1 cellular context compared by ENCODE assay signal in the genomic region with DNA sequence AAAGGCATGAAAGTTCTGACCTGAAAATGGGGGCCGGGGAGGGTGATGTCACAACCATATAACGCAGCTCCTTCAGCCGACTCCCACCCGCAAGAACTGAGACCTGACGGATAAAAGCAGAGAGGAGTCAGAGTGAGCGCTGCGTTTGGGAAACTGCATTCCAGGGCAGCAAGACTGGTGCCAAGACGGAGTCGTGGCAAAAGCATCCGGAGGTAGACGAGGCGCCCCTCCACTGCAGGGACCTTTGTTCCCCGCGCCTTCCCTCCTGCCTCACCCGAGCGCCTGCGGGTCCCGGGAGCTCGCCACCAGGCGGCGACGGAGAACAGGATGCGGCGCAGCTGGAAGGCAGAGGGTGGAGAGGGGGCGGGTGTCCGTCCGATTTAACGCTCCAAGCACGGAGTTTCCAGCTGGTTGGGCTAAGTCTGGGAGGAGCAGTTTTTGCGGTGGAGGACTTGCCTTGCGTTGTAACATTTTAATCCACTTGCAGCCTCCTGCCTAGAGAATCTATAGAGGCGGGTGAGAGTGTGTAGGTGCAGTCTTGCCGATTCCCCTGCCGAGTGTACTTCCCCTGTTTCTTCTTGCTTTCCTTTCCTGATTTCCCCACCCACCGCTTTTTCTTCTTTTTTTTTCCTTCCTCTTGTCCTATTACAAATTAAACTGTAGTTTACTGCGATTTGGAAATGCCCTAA.
TF ChIP-seq lines count a peak whose summit lies in the region.

No MANE protein-coding gene starts in this region.

TF ChIP-seq in HEK293, 187 proteins besides CTCF, POLR2A, EP300 and RAD21 (continued from another document and continues in another):
- TF ChIP-seq TSHZ1 (tag by site-specific recombination; IDR thresholded peaks at IDR 0.05; ENCODE audit: borderline replicate concordance): peak; percentile 54; the same call in 1 of the 2 replicates
- TF ChIP-seq ZNF16 (tag by site-specific recombination; IDR thresholded peaks at IDR 0.05; ENCODE audit: low read depth): no peak
- TF ChIP-seq ZNF155 (tag by site-specific recombination; IDR thresholded peaks at IDR 0.05): no peak
- TF ChIP-seq GLI2 (tag by site-specific recombination; IDR thresholded peaks at IDR 0.05; ENCODE audit: borderline replicate concordance, low read depth): no peak
- TF ChIP-seq GLI4 (tag by site-specific recombination; IDR thresholded peaks at IDR 0.05): no peak
- TF ChIP-seq ZNF626 (tag by site-specific recombination; IDR thresholded peaks at IDR 0.05): no peak
- peak; percentile 47 for TF ChIP-seq GLIS1 (tag by site-specific recombination; IDR thresholded peaks at IDR 0.05)
- TF ChIP-seq ZNF521 (tag by site-specific recombination; IDR thresholded peaks at IDR 0.05): no peak
- TF ChIP-seq, protein P1, sequence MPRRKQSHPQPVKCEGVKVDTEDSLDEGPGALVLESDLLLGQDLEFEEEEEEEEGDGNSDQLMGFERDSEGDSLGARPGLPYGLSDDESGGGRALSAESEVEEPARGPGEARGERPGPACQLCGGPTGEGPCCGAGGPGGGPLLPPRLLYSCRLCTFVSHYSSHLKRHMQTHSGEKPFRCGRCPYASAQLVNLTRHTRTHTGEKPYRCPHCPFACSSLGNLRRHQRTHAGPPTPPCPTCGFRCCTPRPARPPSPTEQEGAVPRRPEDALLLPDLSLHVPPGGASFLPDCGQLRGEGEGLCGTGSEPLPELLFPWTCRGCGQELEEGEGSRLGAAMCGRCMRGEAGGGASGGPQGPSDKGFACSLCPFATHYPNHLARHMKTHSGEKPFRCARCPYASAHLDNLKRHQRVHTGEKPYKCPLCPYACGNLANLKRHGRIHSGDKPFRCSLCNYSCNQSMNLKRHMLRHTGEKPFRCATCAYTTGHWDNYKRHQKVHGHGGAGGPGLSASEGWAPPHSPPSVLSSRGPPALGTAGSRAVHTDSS (tag by site-specific recombination; IDR thresholded peaks at IDR 0.05): 0 out of 2 replicates have a peak, but pooled peaks have one; percentile 23
- TF ChIP-seq REPIN1 (tag by site-specific recombination; IDR thresholded peaks at IDR 0.05; ENCODE audit: low read depth): no peak
- TF ChIP-seq HOXD13 (CRISPR knock-in tag; IDR thresholded peaks at IDR 0.05; ENCODE audit: borderline replicate concordance): no peak
- peak; percentile 81 for TF ChIP-seq PRDM10 (tag by site-specific recombination; IDR thresholded peaks at IDR 0.05)
- TF ChIP-seq ZBTB7A (tag by site-specific recombination; IDR thresholded peaks at IDR 0.05; ENCODE audit: low read depth): peak; percentile 55; the same call in 1 of the 2 replicates
- TF ChIP-seq ZBTB17 (tag by site-specific recombination; IDR thresholded peaks at IDR 0.05): peak; percentile 83
- no peak for TF ChIP-seq ZNF146 (tag by site-specific recombination; IDR thresholded peaks at IDR 0.05)
- no peak for TF ChIP-seq ZNF530 (tag by site-specific recombination; IDR thresholded peaks at IDR 0.05; ENCODE audit: low read depth)
- TF ChIP-seq, protein P2, sequence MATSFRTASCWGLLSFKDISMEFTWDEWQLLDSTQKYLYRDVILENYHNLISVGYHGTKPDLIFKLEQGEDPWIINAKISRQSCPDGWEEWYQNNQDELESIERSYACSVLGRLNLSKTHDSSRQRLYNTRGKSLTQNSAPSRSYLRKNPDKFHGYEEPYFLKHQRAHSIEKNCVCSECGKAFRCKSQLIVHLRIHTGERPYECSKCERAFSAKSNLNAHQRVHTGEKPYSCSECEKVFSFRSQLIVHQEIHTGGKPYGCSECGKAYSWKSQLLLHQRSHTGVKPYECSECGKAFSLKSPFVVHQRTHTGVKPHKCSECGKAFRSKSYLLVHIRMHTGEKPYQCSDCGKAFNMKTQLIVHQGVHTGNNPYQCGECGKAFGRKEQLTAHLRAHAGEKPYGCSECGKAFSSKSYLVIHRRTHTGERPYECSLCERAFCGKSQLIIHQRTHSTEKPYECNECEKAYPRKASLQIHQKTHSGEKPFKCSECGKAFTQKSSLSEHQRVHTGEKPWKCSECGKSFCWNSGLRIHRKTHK (tag by site-specific recombination; IDR thresholded peaks at IDR 0.05): no peak
- peak; percentile 84 for TF ChIP-seq SP2 (tag by site-specific recombination; IDR thresholded peaks at IDR 0.05)
- TF ChIP-seq BCL11B (tag by site-specific recombination; IDR thresholded peaks at IDR 0.05; ENCODE audit: low read depth): peak; percentile 61
- no peak for TF ChIP-seq ZNF707 (tag by site-specific recombination; IDR thresholded peaks at IDR 0.05)
- TF ChIP-seq, protein P3, sequence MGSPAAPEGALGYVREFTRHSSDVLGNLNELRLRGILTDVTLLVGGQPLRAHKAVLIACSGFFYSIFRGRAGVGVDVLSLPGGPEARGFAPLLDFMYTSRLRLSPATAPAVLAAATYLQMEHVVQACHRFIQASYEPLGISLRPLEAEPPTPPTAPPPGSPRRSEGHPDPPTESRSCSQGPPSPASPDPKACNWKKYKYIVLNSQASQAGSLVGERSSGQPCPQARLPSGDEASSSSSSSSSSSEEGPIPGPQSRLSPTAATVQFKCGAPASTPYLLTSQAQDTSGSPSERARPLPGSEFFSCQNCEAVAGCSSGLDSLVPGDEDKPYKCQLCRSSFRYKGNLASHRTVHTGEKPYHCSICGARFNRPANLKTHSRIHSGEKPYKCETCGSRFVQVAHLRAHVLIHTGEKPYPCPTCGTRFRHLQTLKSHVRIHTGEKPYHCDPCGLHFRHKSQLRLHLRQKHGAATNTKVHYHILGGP (tag by site-specific recombination; IDR thresholded peaks at IDR 0.05): no peak
- TF ChIP-seq, protein P4, sequence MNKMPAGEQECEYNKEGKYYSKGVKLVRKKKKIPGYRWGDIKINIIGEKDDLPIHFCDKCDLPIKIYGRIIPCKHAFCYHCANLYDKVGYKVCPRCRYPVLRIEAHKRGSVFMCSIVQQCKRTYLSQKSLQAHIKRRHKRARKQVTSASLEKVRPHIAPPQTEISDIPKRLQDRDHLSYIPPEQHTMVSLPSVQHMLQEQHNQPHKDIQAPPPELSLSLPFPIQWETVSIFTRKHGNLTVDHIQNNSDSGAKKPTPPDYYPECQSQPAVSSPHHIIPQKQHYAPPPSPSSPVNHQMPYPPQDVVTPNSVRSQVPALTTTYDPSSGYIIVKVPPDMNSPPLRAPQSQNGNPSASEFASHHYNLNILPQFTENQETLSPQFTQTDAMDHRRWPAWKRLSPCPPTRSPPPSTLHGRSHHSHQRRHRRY (tag by site-specific recombination; IDR thresholded peaks at IDR 0.05): no peak
- TF ChIP-seq ZFP69B (tag by site-specific recombination; IDR thresholded peaks at IDR 0.05): peak; percentile 53; the same call in 1 of the 2 replicates
- TF ChIP-seq ZNF76 (tag by site-specific recombination; IDR thresholded peaks at IDR 0.05; ENCODE audit: borderline replicate concordance, low read depth): peak; percentile 37; the same call in 1 of the 2 replicates
- TF ChIP-seq, protein P5, sequence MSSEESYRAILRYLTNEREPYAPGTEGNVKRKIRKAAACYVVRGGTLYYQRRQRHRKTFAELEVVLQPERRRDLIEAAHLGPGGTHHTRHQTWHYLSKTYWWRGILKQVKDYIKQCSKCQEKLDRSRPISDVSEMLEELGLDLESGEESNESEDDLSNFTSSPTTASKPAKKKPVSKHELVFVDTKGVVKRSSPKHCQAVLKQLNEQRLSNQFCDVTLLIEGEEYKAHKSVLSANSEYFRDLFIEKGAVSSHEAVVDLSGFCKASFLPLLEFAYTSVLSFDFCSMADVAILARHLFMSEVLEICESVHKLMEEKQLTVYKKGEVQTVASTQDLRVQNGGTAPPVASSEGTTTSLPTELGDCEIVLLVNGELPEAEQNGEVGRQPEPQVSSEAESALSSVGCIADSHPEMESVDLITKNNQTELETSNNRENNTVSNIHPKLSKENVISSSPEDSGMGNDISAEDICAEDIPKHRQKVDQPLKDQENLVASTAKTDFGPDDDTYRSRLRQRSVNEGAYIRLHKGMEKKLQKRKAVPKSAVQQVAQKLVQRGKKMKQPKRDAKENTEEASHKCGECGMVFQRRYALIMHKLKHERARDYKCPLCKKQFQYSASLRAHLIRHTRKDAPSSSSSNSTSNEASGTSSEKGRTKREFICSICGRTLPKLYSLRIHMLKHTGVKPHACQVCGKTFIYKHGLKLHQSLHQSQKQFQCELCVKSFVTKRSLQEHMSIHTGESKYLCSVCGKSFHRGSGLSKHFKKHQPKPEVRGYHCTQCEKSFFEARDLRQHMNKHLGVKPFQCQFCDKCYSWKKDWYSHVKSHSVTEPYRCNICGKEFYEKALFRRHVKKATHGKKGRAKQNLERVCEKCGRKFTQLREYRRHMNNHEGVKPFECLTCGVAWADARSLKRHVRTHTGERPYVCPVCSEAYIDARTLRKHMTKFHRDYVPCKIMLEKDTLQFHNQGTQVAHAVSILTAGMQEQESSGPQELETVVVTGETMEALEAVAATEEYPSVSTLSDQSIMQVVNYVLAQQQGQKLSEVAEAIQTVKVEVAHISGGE (tag by site-specific recombination; conservative IDR thresholded peaks at IDR 0.05; ENCODE audit: low read depth): peak; percentile 82
- TF ChIP-seq ZNF132 (tag by site-specific recombination; IDR thresholded peaks at IDR 0.05; ENCODE audit: borderline replicate concordance): no peak
- TF ChIP-seq ZNF24 (tag by site-specific recombination; IDR thresholded peaks at IDR 0.05): peak; percentile 82
- TF ChIP-seq ZNF335 (tag by site-specific recombination; conservative IDR thresholded peaks at IDR 0.05): peak; percentile 84
- TF ChIP-seq ZNF366 (tag by site-specific recombination; conservative IDR thresholded peaks at IDR 0.05): peak; percentile 88
- TF ChIP-seq ZBTB48 (tag by site-specific recombination; IDR thresholded peaks at IDR 0.05): peak; percentile 87
- TF ChIP-seq ZBTB26 (tag by site-specific recombination; optimal IDR thresholded peaks at IDR 0.05): peak; percentile 70
- no peak for TF ChIP-seq ZNF510 (tag by site-specific recombination; IDR thresholded peaks at IDR 0.05; ENCODE audit: insufficient replicate concordance)
- TF ChIP-seq ZSCAN30 (tag by site-specific recombination; IDR thresholded peaks at IDR 0.05): peak; percentile 97
- TF ChIP-seq ZFHX2 (tag by site-specific recombination; conservative IDR thresholded peaks at IDR 0.05): peak; percentile 82
- peak; percentile 75 for TF ChIP-seq ZNF2 (tag by site-specific recombination; IDR thresholded peaks at IDR 0.05)
- TF ChIP-seq ZNF560 (tag by site-specific recombination; IDR thresholded peaks at IDR 0.05; ENCODE audit: borderline replicate concordance): no peak
- TF ChIP-seq KLF7 (tag by site-specific recombination; IDR thresholded peaks at IDR 0.05; ENCODE audit: borderline replicate concordance): 0 out of 2 replicates have a peak, but pooled peaks have one; percentile 35
- TF ChIP-seq SCRT1 (tag by site-specific recombination; IDR thresholded peaks at IDR 0.05; ENCODE audit: borderline replicate concordance): no peak
- peak; percentile 82 for TF ChIP-seq MZF1 (tag by site-specific recombination; IDR thresholded peaks at IDR 0.05; ENCODE audit: borderline replicate concordance)
